In the genomic region with DNA sequence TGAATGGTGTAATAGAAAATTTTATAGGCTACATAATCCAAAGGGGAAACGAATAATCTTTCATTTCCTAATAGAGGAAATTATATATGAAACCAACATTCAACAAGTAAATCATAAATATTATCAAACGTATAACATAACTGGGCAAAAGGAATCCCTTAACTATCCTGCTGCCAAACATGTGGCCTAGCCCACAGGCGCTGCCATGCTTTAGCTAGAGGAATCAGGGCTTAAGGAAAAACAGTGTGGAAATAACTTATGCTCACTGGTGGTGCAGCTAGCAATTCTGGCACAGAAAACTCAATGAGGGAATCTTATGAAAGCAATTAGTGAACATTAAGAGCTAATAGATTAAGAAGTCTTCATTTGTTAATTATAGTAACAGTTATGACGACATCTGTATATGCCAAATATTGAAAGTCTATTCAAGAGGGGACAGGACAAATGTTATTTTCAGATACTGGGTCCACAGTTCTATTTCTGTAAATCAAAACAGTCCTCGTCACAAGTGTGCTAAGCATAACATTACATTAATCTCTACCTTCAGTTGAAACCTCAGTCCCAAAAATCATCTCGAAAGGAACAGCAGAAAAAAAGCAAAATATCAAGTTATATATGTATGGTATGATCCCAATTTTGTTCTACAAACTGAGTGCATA, we compare ENCODE assay signal across 11 cellular contexts.
DNase-seq lines count a peak whose midpoint lies in the region; ATAC-seq, FAIRE-seq and TF ChIP-seq lines count a peak whose summit lies in the region.
"Had no signal": no experiment of that assay in that cellular context is flagged by ENCODE, and none has a peak within 500 bp of the region (broad histone marks: within the 10 kb centered on the region; RNA-seq: fewer than 3 reads in every experiment).

No MANE protein-coding gene starts in this region.

- H3K9me3 Mint-ChIP-seq in WTC11 = no peaks in the 10 kb centered on the region
- H3K9me3 Mint-ChIP-seq: activated CD8-positive, alpha-beta T cell treated with anti-CD3 and anti-CD28 coated beads for 36 hours had no signal

- 78 to 83% methylated on average over 6 of the region's 6 CpGs for WGBS in pancreas, 2 donors

- H3K4me3 ChIP-seq in AG10803 (ENCODE audit: low read length) (peak overlapping the region; percentile 35), fibroblast of villous mesenchyme (ENCODE audit: low read depth, low read length) (peak overlapping the region; percentile 3), pancreas (no peak overlapping the region)

- peaks cover 37% of the 10 kb centered on the region for H3K4me1 Mint-ChIP-seq in WTC11
- H3K4me1 Mint-ChIP-seq: B cell had no signal

- H3K4me1 ChIP-seq in pancreas = peaks cover 0 to 30% (median 24%) of the 10 kb centered on the region in 3 donors

- intact Hi-C loops in pancreas (cut with DNase I) = no loop called here

- H3K27me3 ChIP-seq in pancreas = no peaks in the 10 kb centered on the region

- ATAC-seq in WTC11 = no peak
- ATAC-seq in pancreas = peak in 1 of 4 donors; percentile 28
- ATAC-seq: activated CD8-positive, alpha-beta T cell treated with anti-CD3 and anti-CD28 coated beads for 36 hours had no signal

- TF ChIP-seq CTCF in AG10803 (conservative IDR thresholded peaks at IDR 0.05; ENCODE audit: low read length) = no peak
- no peak for TF ChIP-seq CTCF in WTC11 (IDR thresholded peaks at IDR 0.05)
- no peak for TF ChIP-seq CTCF in fibroblast of villous mesenchyme (IDR thresholded peaks at IDR 0.05; ENCODE audit: insufficient read depth, low read depth, low read length)
- no peak for TF ChIP-seq CTCF in pancreas (IDR thresholded peaks at IDR 0.05)

- no peak for FAIRE-seq in pancreas (lab: Jason Lieb, UNC)

- H3K27me3 Mint-ChIP-seq in WTC11 (ENCODE audit: low read depth) = no peaks in the 10 kb centered on the region
- H3K27me3 Mint-ChIP-seq: B cell had no signal

- CTCF ChIA-PET in WTC11 (lab: Charles Lee) = no interaction called here

- H3K27ac ChIP-seq in pancreas = peak overlapping the region; percentile 1 to 71 (median 40)

- H3K36me3 Mint-ChIP-seq in WTC11 = peaks cover 9% of the 10 kb centered on the region; the same call in 1 of the 2 replicates

- peak overlapping the region; percentile 69 for H3K27ac Mint-ChIP-seq in WTC11
- H3K27ac Mint-ChIP-seq: activated CD8-positive, alpha-beta T cell treated with anti-CD3 and anti-CD28 coated beads for 36 hours; B cell had no signal

- POLR2A ChIA-PET in WTC11 (lab: Charles Lee) = no interaction called here

- DNase-seq in AG10803 (ENCODE audit: low read depth) (peak; percentile 83), WTC11 (ENCODE audit: low spot score) (no peak), fibroblast of villous mesenchyme (ENCODE audit: low read depth) (no peak), pancreas (no peak), DMS79 (lab: John Stamatoyannopoulos, UW) (no peak), activated gamma-delta T cell treated with Interleukin-2 at 50 U/mL for 16 hours (no peak)
- DNase-seq in effector CD4-positive, alpha-beta T cell = no peak
- DNase-seq in stimulated activated CD8-positive, alpha-beta memory T cell treated with anti-CD3 and anti-CD28 coated beads, Interleukin-4, amount 100 ng/mL, for 48 hours = no peak
- DNase-seq: activated CD8-positive, alpha-beta T cell treated with anti-CD3 and anti-CD28 coated beads for 36 hours; NCI-H146 had no signal

- H3K4me3 Mint-ChIP-seq in WTC11 = no peak overlapping the region
- H3K4me3 Mint-ChIP-seq: activated CD8-positive, alpha-beta T cell treated with anti-CD3 and anti-CD28 coated beads for 36 hours; B cell had no signal

- H3K36me3 ChIP-seq in pancreas = no peaks in the 10 kb centered on the region

- no peaks in the 10 kb centered on the region for H3K9me3 ChIP-seq in pancreas

TF ChIP-seq in WTC11, 78 proteins besides CTCF, POLR2A, EP300 and RAD21:
- TF ChIP-seq ZNF121 (CRISPR knock-in tag; IDR thresholded peaks at IDR 0.05) (no peak), EMX1 (CRISPR knock-in tag; IDR thresholded peaks at IDR 0.05) (no peak), PRRX2 (CRISPR knock-in tag; IDR thresholded peaks at IDR 0.05) (no peak), TEAD4 (CRISPR knock-in tag; IDR thresholded peaks at IDR 0.05) (no peak), ZNF219 (CRISPR knock-in tag; IDR thresholded peaks at IDR 0.05; ENCODE audit: borderline replicate concordance) (no peak), ZNF317 (CRISPR knock-in tag; IDR thresholded peaks at IDR 0.05; ENCODE audit: borderline replicate concordance, low read depth) (no peak), MYBL2 (CRISPR knock-in tag; IDR thresholded peaks at IDR 0.05) (no peak), FOXK1 (CRISPR knock-in tag; IDR thresholded peaks at IDR 0.05) (no peak), TCF7 (CRISPR knock-in tag; IDR thresholded peaks at IDR 0.05; ENCODE audit: low read depth) (no peak), KAT7 (CRISPR knock-in tag; IDR thresholded peaks at IDR 0.05; ENCODE audit: borderline replicate concordance) (no peak), NR2C2 (CRISPR knock-in tag; IDR thresholded peaks at IDR 0.05) (no peak), ZNF423 (CRISPR knock-in tag; IDR thresholded peaks at IDR 0.05) (no peak)
- TF ChIP-seq, protein P1, sequence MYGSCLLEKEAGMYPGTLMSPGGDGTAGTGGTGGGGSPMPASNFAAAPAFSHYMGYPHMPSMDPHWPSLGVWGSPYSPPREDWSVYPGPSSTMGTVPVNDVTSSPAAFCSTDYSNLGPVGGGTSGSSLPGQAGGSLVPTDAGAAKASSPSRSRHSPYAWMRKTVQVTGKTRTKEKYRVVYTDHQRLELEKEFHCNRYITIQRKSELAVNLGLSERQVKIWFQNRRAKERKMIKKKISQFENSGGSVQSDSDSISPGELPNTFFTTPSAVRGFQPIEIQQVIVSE (CRISPR knock-in tag; IDR thresholded peaks at IDR 0.05; ENCODE audit: borderline replicate concordance) = no peak
- TF ChIP-seq, protein P2, sequence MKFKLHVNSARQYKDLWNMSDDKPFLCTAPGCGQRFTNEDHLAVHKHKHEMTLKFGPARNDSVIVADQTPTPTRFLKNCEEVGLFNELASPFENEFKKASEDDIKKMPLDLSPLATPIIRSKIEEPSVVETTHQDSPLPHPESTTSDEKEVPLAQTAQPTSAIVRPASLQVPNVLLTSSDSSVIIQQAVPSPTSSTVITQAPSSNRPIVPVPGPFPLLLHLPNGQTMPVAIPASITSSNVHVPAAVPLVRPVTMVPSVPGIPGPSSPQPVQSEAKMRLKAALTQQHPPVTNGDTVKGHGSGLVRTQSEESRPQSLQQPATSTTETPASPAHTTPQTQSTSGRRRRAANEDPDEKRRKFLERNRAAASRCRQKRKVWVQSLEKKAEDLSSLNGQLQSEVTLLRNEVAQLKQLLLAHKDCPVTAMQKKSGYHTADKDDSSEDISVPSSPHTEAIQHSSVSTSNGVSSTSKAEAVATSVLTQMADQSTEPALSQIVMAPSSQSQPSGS (CRISPR knock-in tag; IDR thresholded peaks at IDR 0.05; ENCODE audit: borderline replicate concordance, low read depth) = no peak
- TF ChIP-seq, protein P3, sequence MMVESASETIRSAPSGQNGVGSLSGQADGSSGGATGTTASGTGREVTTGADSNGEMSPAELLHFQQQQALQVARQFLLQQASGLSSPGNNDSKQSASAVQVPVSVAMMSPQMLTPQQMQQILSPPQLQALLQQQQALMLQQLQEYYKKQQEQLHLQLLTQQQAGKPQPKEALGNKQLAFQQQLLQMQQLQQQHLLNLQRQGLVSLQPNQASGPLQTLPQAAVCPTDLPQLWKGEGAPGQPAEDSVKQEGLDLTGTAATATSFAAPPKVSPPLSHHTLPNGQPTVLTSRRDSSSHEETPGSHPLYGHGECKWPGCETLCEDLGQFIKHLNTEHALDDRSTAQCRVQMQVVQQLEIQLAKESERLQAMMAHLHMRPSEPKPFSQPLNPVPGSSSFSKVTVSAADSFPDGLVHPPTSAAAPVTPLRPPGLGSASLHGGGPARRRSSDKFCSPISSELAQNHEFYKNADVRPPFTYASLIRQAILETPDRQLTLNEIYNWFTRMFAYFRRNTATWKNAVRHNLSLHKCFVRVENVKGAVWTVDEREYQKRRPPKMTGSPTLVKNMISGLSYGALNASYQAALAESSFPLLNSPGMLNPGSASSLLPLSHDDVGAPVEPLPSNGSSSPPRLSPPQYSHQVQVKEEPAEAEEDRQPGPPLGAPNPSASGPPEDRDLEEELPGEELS (CRISPR knock-in tag; IDR thresholded peaks at IDR 0.05) = no peak

Comparison
In these comparisons a context has a peak if more than half of its experiments do, and no peak if none do; other contexts are left out.
1. H3K4me3 ChIP-seq: peak in AG10803 (single experiment) and fibroblast of villous mesenchyme (single experiment); none in pancreas (0 of 4).